Comparison of ENCODE assay signal across 8 cellular contexts in genomic region chr7:141737836-141738591, GRCh38. TPM values are rescaled to one million over a fixed set of nuclear protein-coding genes. Genes with fewer than 3 reads are reported as not detected.
DNase-seq lines count a peak whose midpoint lies in the region; ATAC-seq and TF ChIP-seq lines count a peak whose summit lies in the region.

Gene SSBP1, plus strand, starts transcription at chr7:141738358. Its CDS starts 809 bp downstream, at chr7:141739167.

- H3K4me2 ChIP-seq in PC-9, result peak within 1 kb of the TSS; percentile 97

- H3K9ac ChIP-seq in muscle layer of colon (ENCODE audit: low read length), result peak within 1 kb of the TSS; percentile 6

- H4K20me1 ChIP-seq in PC-9 (ENCODE audit: insufficient read depth), result 0 out of 2 replicates have a peak, but pooled peaks cover 5% of the 10 kb centered on the region

- BruUV-seq in PC-9 (replicated peaks; lab: Mats Ljungman, UMichigan), result no TSS peak

- peaks cover 54% of the 10 kb centered on the region for H3K36me3 Mint-ChIP-seq in activated T-cell treated with anti-CD3 and anti-CD28 coated beads, Interleukin-2, amount 50 U/mL, for 24 hours (ENCODE audit: low read depth)

- intact Hi-C loops in PC-9 (cut with micrococcal nuclease; ENCODE audit: unreplicated experiment), result loop anchor here (1.0 to 2.0 kb wide), 6 partner anchors 36 to 723 kb away; partner anchors contain the start of genes AGK and DENND11

- peaks cover 24% of the 10 kb centered on the region for H3K36me3 ChIP-seq in PC-9 (ENCODE audit: low read depth)
- H3K36me3 ChIP-seq in esophagus (ENCODE audit: control insufficient read depth in 2 of 2, insufficient read depth in 2 of 2, low read length in 1 of 2), result peaks cover 2 to 4% of the 10 kb centered on the region in 2 donors
- H3K36me3 ChIP-seq in muscle layer of colon (ENCODE audit: insufficient read depth, low read length), result peaks cover 18% of the 10 kb centered on the region

- peaks cover 31% of the 10 kb centered on the region for H3K79me2 ChIP-seq in PC-9 (ENCODE audit: low read depth)

- H3F3A ChIP-seq in PC-9 (ENCODE audit: insufficient read depth, low read depth), result peaks cover 3% of the 10 kb centered on the region; the same call in 1 of the 2 replicates

- POLR2A ChIA-PET in PC-9 (lab: Charles Lee; ENCODE audit: unreplicated experiment), result interaction anchor here (0.5 to 1.4 kb wide), 12 partner anchors 11 to 1573 kb away, joined by 3 to 8 read pairs (median 4); no protein-coding TSS in a partner anchor

- peak within 1 kb of the TSS; percentile 96 for H2AFZ ChIP-seq in PC-9

- H3K4me3 Mint-ChIP-seq in activated T-cell treated with anti-CD3 and anti-CD28 coated beads, Interleukin-2, amount 50 U/mL, for 24 hours, result peak within 1 kb of the TSS; percentile 99

- no peaks in the 10 kb centered on the region for H3K27me3 Mint-ChIP-seq in activated T-cell treated with anti-CD3 and anti-CD28 coated beads, Interleukin-2, amount 50 U/mL, for 24 hours

- H3K4me1 ChIP-seq in PC-9 (replicated peaks; ENCODE audit: insufficient read depth) (peaks cover 27% of the 10 kb centered on the region), esophagus (ENCODE audit: control insufficient read depth in 2 of 2, insufficient read depth in 2 of 2, low read length in 1 of 2) (peaks cover 0 to 2% of the 10 kb centered on the region in 2 donors), muscle layer of colon (ENCODE audit: insufficient read depth, low read length) (peaks cover 21% of the 10 kb centered on the region)

- H3K27ac Mint-ChIP-seq in activated T-cell treated with anti-CD3 and anti-CD28 coated beads, Interleukin-2, amount 50 U/mL, for 24 hours, result peak within 1 kb of the TSS; percentile 99

- WGBS in esophagus, 2 donors, result 1% methylated on average over 46 of the region's 46 CpGs

- DNase-seq in DMS53 (lab: John Stamatoyannopoulos, UW), result peak; percentile 99
- peak; percentile 98 for DNase-seq in Jurkat, Clone E6-1 (ENCODE audit: low read depth, low spot score)
- DNase-seq in PC-9, result peak; percentile 93 to 95
- DNase-seq in activated T-cell treated with anti-CD3 and anti-CD28 coated beads, Interleukin-2, amount 50 U/mL, for 24 hours, result peak; percentile 92
- DNase-seq in stimulated activated CD8-positive, alpha-beta memory T cell treated with anti-CD3 and anti-CD28 coated beads, Interleukin-7, amount 100 ng/mL, for 4 hours (ENCODE audit: low read depth in 2 of 2), result peak; percentile 85 to 91

- CTCF ChIA-PET in PC-9 (lab: Charles Lee), result interaction anchor here (0.6 to 1.8 kb wide), 7 partner anchors 14 to 1120 kb away, joined by 3 to 17 read pairs (median 4); partner anchors contain the start of gene DENND11

- peak; percentile 93 for ATAC-seq in GM21576 (IDR thresholded peaks at IDR 0.05; ENCODE audit: unreplicated experiment)

- H3K9me2 ChIP-seq in PC-9 (ENCODE audit: insufficient read depth), result no peaks in the 10 kb centered on the region

- H3K27ac ChIP-seq in PC-9, result peak within 1 kb of the TSS; percentile 77
- peak within 1 kb of the TSS; percentile 92 to 97 for H3K27ac ChIP-seq in esophagus (ENCODE audit: low read depth in 2 of 2, low read length in 1 of 2)
- peak within 1 kb of the TSS; percentile 91 for H3K27ac ChIP-seq in muscle layer of colon (ENCODE audit: low read depth, low read length)

- TF ChIP-seq CTCF in PC-9 (conservative IDR thresholded peaks at IDR 0.05), result peak; percentile 83

- H3K4me3 ChIP-seq in Jurkat, Clone E6-1 (ENCODE audit: low read length), result peak within 1 kb of the TSS; percentile 78
- peak within 1 kb of the TSS; percentile 100 for H3K4me3 ChIP-seq in PC-9
- peak within 1 kb of the TSS; percentile 94 to 95 for H3K4me3 ChIP-seq in esophagus (ENCODE audit: low read depth in 1 of 2, low read length in 2 of 2)
- H3K4me3 ChIP-seq in muscle layer of colon (ENCODE audit: low read depth in 1 of 2, low read length in 2 of 2), result peak within 1 kb of the TSS; percentile 81 to 95

- H3K9me3 Mint-ChIP-seq in activated T-cell treated with anti-CD3 and anti-CD28 coated beads, Interleukin-2, amount 50 U/mL, for 24 hours, result no peaks in the 10 kb centered on the region

- no peaks in the 10 kb centered on the region for H3K27me3 ChIP-seq in PC-9 (ENCODE audit: insufficient read depth, low read depth)
- H3K27me3 ChIP-seq in esophagus (ENCODE audit: control insufficient read depth in 1 of 2, insufficient read depth in 2 of 2, low read length in 2 of 2), result no peaks in the 10 kb centered on the region
- no peaks in the 10 kb centered on the region for H3K27me3 ChIP-seq in muscle layer of colon (ENCODE audit: control insufficient read depth in 1 of 2, insufficient read depth in 2 of 2, low read length in 2 of 2)

- no peaks in the 10 kb centered on the region for H3K9me3 ChIP-seq in PC-9 (ENCODE audit: insufficient read depth, low read depth)
- H3K9me3 ChIP-seq in esophagus (ENCODE audit: control insufficient read depth in 2 of 2, insufficient read depth in 1 of 2, low read depth in 1 of 2, low read length in 1 of 2), result no peaks in the 10 kb centered on the region
- no peaks in the 10 kb centered on the region for H3K9me3 ChIP-seq in muscle layer of colon (ENCODE audit: low read length)

- H3K4me1 Mint-ChIP-seq in activated T-cell treated with anti-CD3 and anti-CD28 coated beads, Interleukin-2, amount 50 U/mL, for 24 hours (ENCODE audit: low read depth), result peaks cover 42% of the 10 kb centered on the region

RNA-seq across cellular contexts. Expression of gene SSBP1, which starts in this region (rescaled TPM):
- polyA plus RNA-seq in Jurkat, Clone E6-1 (2012; ENCODE audit: insufficient read depth, insufficient read length), result 445 TPM
- 150 and 193 TPM in 2 replicates for total RNA-seq in PC-9 (2021)
- 100 to 1,000 TPM; 159 to 209 TPM for polyA plus RNA-seq in esophagus

Comparison
In these comparisons a context has a peak if more than half of its experiments do, and no peak if none do; other contexts are left out.
1. Peak in every context shown above with its lines: DNase-seq, ATAC-seq, H3K4me3 ChIP-seq and H3K27ac ChIP-seq.